Comparison of ENCODE assay signal across 1 cellular context in the genomic region with DNA sequence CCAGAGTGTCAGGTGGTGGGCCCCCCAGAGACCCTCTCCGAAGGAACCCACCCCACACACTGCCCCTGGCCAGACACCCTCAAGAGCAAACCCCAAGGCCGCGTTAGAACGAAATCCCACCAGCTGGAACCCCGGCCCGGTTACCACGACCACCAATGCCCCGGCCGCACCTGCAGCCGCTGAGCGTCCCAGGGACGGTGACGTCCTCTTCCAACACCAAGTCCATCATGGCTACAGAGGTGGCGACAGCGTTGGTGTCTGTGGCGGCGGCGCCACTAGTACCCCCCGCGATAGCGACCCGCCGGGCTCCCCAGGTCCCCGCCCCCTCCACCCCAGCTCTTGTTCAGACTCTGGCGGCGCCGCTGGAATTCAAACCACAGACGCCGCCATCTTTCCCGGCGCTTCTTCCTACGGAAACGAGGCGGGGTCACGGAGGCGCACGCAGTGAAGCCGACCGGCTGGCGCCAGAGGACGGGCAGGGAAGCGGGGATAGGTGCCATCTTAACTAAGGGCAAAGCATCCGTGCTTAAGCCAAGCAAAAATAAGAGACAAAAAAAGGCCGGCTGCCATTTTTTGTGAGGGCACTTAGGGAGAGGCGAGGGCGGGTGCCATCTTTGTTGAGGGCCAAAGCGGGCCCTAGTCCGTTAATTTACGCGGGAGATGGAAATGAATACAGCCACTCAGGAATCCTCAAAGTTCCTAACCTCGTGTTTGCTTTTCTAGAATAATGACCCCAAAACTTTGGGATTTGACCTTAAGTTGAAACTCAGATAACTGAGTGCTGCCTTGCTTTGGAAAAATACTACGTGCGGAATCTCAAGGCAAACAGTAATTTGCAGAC.
TF ChIP-seq lines count a peak whose summit lies in the region.

A gene (minus strand): TSS at position 418 of the 841 bp plus-strand sequence. CDS start 189 bp downstream, at position 229.

TF ChIP-seq in K562, 482 proteins besides CTCF, POLR2A, EP300 and RAD21 (continued from another document and continues in another):
- TF ChIP-seq ZNF121 (CRISPR knock-in tag; conservative IDR thresholded peaks at IDR 0.05) (no peak), RBM34 (IDR thresholded peaks at IDR 0.05; ENCODE audit: borderline replicate concordance, insufficient read depth, low read length) (no peak), KDM5B (IDR thresholded peaks at IDR 0.05; ENCODE audit: insufficient replicate concordance, low read depth, low read length) (no peak), MYC (IDR thresholded peaks at IDR 0.05; ENCODE audit: low read depth, low read length) (peak; percentile 65), MYC (CRISPR knock-in tag; IDR thresholded peaks at IDR 0.05; ENCODE audit: borderline replicate concordance, low read depth) (no peak), PHF21A (IDR thresholded peaks at IDR 0.05; ENCODE audit: borderline replicate concordance, low read depth) (no peak), KDM4B (IDR thresholded peaks at IDR 0.05; ENCODE audit: borderline replicate concordance in 2 of 2, low read depth in 1 of 2) (0 out of 4 replicates have a peak, but pooled peaks of 1 of the 2 experiments have one; percentile 47), ZNF324 (CRISPR knock-in tag; IDR thresholded peaks at IDR 0.05) (no peak), ZNF197 (CRISPR knock-in tag; IDR thresholded peaks at IDR 0.05; ENCODE audit: low read depth) (peak; percentile 98), ELF4 (CRISPR knock-in tag; IDR thresholded peaks at IDR 0.05) (no peak), FOXP1 (CRISPR knock-in tag; IDR thresholded peaks at IDR 0.05) (peak; percentile 57; the same call in 1 of the 2 replicates), ZNF707 (CRISPR knock-in tag; conservative IDR thresholded peaks at IDR 0.05) (no peak), SUPT5H (IDR thresholded peaks at IDR 0.05) (peak; percentile 74; the same call in 1 of the 2 replicates), PPARD (CRISPR knock-in tag; IDR thresholded peaks at IDR 0.05) (no peak), CCAR2 (IDR thresholded peaks at IDR 0.05; ENCODE audit: low read depth, low read length) (no peak), U2AF2 (optimal IDR thresholded peaks at IDR 0.05; ENCODE audit: low read depth, low read length) (no peak), PYGO2 (tag; IDR thresholded peaks at IDR 0.05) (0 out of 2 replicates have a peak, but pooled peaks have one; percentile 6), ETV6 (IDR thresholded peaks at IDR 0.05; ENCODE audit: borderline replicate concordance in 1 of 2, low read depth in 2 of 2, low read length in 1 of 2) (no peak), ETV6 (CRISPR knock-in tag; IDR thresholded peaks at IDR 0.05; ENCODE audit: borderline replicate concordance) (no peak), ZBTB8A (IDR thresholded peaks at IDR 0.05; ENCODE audit: partially characterized antibody) (no peak), ZNF766 (CRISPR knock-in tag; conservative IDR thresholded peaks at IDR 0.05) (peak; percentile 99), GTF2A2 (tag; IDR thresholded peaks at IDR 0.05) (no peak), MCM3 (IDR thresholded peaks at IDR 0.05) (no peak), YY1 (IDR thresholded peaks at IDR 0.05; ENCODE audit: borderline replicate concordance in 1 of 3, control insufficient read depth in 1 of 3, extremely low read depth in 1 of 3, insufficient read depth in 3 of 3, insufficient read length in 1 of 3, insufficient replicate concordance in 2 of 3, low read depth in 1 of 3, low read length in 2 of 3) (peak; percentile 99 to 100 (median 100)), IRF2 (CRISPR knock-in tag; IDR thresholded peaks at IDR 0.05) (no peak), SMAD4 (CRISPR knock-in tag; conservative IDR thresholded peaks at IDR 0.05) (peak; percentile 96), ZNF384 (IDR thresholded peaks at IDR 0.05; ENCODE audit: low read depth, low read length) (peak; percentile 81), ARID1B (IDR thresholded peaks at IDR 0.05) (no peak), CEBPB (tag; IDR thresholded peaks at IDR 0.05) (no peak), NFIC (IDR thresholded peaks at IDR 0.05) (no peak), PHF8 (IDR thresholded peaks at IDR 0.05; ENCODE audit: borderline replicate concordance, low read length) (peak; percentile 71), GABPA (tag; conservative IDR thresholded peaks at IDR 0.05; ENCODE audit: low read depth) (peak; percentile 93), MEF2D (tag; conservative IDR thresholded peaks at IDR 0.05; ENCODE audit: low read depth) (peak; percentile 88; the same call in 1 of the 2 replicates), ZFP36 (IDR thresholded peaks at IDR 0.05; ENCODE audit: low read depth, low read length, partially characterized antibody) (no peak), TOE1 (IDR thresholded peaks at IDR 0.05; ENCODE audit: borderline replicate concordance) (0 out of 2 replicates have a peak, but pooled peaks have one; percentile 10), TOE1 (CRISPR knock-in tag; IDR thresholded peaks at IDR 0.05; ENCODE audit: borderline replicate concordance, low read depth) (no peak), ARHGAP35 (IDR thresholded peaks at IDR 0.05; ENCODE audit: partially characterized antibody) (no peak), ERF (CRISPR knock-in tag; IDR thresholded peaks at IDR 0.05) (peak; percentile 90), TAF9B (IDR thresholded peaks at IDR 0.05; ENCODE audit: partially characterized antibody) (no peak), ATF7 (IDR thresholded peaks at IDR 0.05) (peak; percentile 64), C11orf30 (IDR thresholded peaks at IDR 0.05; ENCODE audit: low read depth) (peak; percentile 91), HDAC8 (tag; IDR thresholded peaks at IDR 0.05) (peak; percentile 94), CBFA2T2 (conservative IDR thresholded peaks at IDR 0.05) (no peak), DDX20 (tag; IDR thresholded peaks at IDR 0.05; ENCODE audit: low read depth) (peak; percentile 84), MTA1 (IDR thresholded peaks at IDR 0.05; ENCODE audit: borderline replicate concordance) (peak; percentile 97), TGIF2 (CRISPR knock-in tag; IDR thresholded peaks at IDR 0.05) (no peak), NR4A1 (CRISPR knock-in tag; IDR thresholded peaks at IDR 0.05) (no peak), NR4A1 (tag; IDR thresholded peaks at IDR 0.05) (peak; percentile 96), PCBP2 (IDR thresholded peaks at IDR 0.05; ENCODE audit: low read depth, low read length, poor library complexity, severe bottlenecking) (no peak), ZNF124 (CRISPR knock-in tag; IDR thresholded peaks at IDR 0.05) (no peak)
- TF ChIP-seq, protein P1, sequence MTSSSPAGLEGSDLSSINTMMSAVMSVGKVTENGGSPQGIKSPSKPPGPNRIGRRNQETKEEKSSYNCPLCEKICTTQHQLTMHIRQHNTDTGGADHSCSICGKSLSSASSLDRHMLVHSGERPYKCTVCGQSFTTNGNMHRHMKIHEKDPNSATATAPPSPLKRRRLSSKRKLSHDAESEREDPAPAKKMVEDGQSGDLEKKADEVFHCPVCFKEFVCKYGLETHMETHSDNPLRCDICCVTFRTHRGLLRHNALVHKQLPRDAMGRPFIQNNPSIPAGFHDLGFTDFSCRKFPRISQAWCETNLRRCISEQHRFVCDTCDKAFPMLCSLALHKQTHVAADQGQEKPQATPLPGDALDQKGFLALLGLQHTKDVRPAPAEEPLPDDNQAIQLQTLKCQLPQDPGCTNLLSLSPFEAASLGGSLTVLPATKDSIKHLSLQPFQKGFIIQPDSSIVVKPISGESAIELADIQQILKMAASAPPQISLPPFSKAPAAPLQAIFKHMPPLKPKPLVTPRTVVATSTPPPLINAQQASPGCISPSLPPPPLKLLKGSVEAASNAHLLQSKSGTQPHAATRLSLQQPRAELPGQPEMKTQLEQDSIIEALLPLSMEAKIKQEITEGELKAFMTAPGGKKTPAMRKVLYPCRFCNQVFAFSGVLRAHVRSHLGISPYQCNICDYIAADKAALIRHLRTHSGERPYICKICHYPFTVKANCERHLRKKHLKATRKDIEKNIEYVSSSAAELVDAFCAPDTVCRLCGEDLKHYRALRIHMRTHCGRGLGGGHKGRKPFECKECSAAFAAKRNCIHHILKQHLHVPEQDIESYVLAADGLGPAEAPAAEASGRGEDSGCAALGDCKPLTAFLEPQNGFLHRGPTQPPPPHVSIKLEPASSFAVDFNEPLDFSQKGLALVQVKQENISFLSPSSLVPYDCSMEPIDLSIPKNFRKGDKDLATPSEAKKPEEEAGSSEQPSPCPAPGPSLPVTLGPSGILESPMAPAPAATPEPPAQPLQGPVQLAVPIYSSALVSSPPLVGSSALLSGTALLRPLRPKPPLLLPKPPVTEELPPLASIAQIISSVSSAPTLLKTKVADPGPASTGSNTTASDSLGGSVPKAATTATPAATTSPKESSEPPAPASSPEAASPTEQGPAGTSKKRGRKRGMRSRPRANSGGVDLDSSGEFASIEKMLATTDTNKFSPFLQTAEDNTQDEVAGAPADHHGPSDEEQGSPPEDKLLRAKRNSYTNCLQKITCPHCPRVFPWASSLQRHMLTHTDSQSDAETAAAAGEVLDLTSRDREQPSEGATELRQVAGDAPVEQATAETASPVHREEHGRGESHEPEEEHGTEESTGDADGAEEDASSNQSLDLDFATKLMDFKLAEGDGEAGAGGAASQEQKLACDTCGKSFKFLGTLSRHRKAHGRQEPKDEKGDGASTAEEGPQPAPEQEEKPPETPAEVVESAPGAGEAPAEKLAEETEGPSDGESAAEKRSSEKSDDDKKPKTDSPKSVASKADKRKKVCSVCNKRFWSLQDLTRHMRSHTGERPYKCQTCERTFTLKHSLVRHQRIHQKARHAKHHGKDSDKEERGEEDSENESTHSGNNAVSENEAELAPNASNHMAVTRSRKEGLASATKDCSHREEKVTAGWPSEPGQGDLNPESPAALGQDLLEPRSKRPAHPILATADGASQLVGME (CRISPR knock-in tag; IDR thresholded peaks at IDR 0.05), result peak; percentile 69; the same call in 1 of the 2 replicates
- TF ChIP-seq, protein P2, sequence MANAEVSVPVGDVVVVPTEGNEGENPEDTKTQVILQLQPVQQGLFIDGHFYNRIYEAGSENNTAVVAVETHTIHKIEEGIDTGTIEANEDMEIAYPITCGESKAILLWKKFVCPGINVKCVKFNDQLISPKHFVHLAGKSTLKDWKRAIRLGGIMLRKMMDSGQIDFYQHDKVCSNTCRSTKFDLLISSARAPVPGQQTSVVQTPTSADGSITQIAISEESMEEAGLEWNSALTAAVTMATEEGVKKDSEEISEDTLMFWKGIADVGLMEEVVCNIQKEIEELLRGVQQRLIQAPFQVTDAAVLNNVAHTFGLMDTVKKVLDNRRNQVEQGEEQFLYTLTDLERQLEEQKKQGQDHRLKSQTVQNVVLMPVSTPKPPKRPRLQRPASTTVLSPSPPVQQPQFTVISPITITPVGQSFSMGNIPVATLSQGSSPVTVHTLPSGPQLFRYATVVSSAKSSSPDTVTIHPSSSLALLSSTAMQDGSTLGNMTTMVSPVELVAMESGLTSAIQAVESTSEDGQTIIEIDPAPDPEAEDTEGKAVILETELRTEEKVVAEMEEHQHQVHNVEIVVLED (CRISPR knock-in tag; IDR thresholded peaks at IDR 0.05), result peak; percentile 96
- TF ChIP-seq, protein P3, sequence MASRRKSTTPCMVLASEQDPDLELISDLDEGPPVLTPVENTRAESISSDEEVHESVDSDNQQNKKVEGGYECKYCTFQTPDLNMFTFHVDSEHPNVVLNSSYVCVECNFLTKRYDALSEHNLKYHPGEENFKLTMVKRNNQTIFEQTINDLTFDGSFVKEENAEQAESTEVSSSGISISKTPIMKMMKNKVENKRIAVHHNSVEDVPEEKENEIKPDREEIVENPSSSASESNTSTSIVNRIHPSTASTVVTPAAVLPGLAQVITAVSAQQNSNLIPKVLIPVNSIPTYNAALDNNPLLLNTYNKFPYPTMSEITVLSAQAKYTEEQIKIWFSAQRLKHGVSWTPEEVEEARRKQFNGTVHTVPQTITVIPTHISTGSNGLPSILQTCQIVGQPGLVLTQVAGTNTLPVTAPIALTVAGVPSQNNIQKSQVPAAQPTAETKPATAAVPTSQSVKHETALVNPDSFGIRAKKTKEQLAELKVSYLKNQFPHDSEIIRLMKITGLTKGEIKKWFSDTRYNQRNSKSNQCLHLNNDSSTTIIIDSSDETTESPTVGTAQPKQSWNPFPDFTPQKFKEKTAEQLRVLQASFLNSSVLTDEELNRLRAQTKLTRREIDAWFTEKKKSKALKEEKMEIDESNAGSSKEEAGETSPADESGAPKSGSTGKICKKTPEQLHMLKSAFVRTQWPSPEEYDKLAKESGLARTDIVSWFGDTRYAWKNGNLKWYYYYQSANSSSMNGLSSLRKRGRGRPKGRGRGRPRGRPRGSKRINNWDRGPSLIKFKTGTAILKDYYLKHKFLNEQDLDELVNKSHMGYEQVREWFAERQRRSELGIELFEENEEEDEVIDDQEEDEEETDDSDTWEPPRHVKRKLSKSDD (conservative IDR thresholded peaks at IDR 0.05; ENCODE audit: low read length), result no peak
- TF ChIP-seq, protein P4, sequence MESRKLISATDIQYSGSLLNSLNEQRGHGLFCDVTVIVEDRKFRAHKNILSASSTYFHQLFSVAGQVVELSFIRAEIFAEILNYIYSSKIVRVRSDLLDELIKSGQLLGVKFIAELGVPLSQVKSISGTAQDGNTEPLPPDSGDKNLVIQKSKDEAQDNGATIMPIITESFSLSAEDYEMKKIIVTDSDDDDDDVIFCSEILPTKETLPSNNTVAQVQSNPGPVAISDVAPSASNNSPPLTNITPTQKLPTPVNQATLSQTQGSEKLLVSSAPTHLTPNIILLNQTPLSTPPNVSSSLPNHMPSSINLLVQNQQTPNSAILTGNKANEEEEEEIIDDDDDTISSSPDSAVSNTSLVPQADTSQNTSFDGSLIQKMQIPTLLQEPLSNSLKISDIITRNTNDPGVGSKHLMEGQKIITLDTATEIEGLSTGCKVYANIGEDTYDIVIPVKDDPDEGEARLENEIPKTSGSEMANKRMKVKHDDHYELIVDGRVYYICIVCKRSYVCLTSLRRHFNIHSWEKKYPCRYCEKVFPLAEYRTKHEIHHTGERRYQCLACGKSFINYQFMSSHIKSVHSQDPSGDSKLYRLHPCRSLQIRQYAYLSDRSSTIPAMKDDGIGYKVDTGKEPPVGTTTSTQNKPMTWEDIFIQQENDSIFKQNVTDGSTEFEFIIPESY (CRISPR knock-in tag; IDR thresholded peaks at IDR 0.05), result no peak
- TF ChIP-seq, protein P5, sequence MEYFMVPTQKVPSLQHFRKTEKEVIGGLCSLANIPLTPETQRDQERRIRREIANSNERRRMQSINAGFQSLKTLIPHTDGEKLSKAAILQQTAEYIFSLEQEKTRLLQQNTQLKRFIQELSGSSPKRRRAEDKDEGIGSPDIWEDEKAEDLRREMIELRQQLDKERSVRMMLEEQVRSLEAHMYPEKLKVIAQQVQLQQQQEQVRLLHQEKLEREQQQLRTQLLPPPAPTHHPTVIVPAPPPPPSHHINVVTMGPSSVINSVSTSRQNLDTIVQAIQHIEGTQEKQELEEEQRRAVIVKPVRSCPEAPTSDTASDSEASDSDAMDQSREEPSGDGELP (CRISPR knock-in tag; IDR thresholded peaks at IDR 0.05; ENCODE audit: borderline replicate concordance), result peak; percentile 93
- TF ChIP-seq, protein P6, sequence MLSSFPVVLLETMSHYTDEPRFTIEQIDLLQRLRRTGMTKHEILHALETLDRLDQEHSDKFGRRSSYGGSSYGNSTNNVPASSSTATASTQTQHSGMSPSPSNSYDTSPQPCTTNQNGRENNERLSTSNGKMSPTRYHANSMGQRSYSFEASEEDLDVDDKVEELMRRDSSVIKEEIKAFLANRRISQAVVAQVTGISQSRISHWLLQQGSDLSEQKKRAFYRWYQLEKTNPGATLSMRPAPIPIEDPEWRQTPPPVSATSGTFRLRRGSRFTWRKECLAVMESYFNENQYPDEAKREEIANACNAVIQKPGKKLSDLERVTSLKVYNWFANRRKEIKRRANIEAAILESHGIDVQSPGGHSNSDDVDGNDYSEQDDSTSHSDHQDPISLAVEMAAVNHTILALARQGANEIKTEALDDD (IDR thresholded peaks at IDR 0.05), result no peak
